Comparison of ENCODE assay signal across 7 cellular contexts in the genomic region with DNA sequence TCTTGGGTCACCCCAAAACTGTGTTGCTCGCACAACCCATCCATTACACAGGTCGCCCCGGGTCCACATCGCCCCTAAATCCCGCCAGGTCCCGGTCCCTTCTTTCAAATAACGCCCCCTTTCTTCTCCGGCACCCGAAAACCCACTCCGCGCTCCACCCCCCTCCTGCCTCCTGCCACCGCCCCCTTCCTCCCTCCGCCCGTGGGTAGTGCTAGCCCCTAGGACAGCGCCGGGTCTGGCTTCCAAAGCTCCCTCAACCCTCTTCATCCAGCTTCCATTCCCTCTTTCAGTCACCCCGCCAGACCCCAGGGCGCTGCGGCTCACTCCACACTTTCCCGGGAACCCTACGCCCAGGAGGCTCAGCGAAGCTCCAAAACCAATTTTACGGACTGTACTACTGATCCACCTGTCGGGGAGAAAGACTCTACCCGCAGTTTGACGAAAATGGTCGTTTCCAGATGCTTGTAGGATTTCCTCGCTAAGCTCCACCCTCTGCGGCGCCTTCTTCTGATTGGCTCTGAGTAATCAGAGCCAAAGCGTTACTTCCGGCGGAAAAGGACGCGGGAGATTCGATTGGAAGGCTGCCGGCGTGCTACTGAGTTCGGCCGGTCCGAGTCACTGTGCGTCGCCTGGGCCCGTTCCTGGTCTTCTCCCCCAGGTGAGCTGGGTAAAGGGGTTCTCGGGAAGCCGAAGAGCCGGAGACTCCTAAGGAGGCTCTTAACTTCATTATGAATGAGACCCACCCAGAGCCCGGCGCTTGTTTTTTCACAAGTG. TPM values are rescaled to one million over a fixed set of nuclear protein-coding genes. Genes with fewer than 3 reads are reported as not detected.
DNase-seq lines count a peak whose midpoint lies in the region; ATAC-seq, FAIRE-seq and TF ChIP-seq lines count a peak whose summit lies in the region.

A gene with protein sequence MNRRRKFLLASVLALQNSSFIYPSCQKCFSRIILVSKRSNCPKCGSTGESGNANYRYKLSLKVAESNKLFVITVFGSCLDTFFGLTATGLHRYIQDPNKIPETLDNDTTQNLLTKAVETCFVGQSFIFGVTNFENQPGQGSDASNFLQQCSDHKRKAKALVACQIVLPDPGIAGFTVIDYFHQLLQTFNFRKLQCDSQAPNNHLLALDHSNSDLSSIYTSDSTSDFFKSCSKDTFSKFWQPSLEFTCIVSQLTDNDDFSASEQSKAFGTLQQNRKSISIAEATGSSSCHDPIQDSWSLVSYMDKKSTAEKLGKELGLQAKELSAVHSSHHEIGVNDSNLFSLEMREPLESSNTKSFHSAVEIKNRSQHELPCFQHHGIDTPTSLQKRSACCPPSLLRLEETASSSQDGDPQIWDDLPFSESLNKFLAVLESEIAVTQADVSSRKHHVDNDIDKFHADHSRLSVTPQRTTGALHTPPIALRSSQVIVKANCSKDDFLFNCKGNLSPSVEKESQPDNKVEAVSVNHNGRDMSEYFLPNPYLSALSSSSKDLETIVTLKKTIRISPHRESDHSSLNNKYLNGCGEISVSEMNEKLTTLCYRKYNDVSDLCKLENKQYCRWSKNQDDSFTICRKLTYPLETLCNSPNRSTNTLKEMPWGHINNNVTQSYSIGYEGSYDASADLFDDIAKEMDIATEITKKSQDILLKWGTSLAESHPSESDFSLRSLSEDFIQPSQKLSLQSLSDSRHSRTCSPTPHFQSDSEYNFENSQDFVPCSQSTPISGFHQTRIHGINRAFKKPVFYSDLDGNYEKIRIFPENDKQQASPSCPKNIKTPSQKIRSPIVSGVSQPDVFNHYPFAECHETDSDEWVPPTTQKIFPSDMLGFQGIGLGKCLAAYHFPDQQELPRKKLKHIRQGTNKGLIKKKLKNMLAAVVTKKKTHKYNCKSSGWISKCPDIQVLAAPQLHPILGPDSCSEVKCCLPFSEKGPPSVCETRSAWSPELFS (plus strand): TSS at position 572 of the 774 bp plus-strand sequence. CDS start 13,003 bp downstream, outside the sequence.

- H3K4me1 ChIP-seq in body of pancreas, result peaks cover 19% of the 10 kb centered on the region

- intact Hi-C loops in body of pancreas (cut with DNase I) (no loop called here), sciatic nerve (cut with DNase I) (no loop called here)

- WGBS in body of pancreas, 2 donors, result 0 to 1% methylated on average over 44 to 49 of the region's 49 CpGs

- H3K4me3 ChIP-seq in body of pancreas, result peak within 1 kb of the TSS; percentile 65 to 82

- no peaks in the 10 kb centered on the region for H3K36me3 ChIP-seq in body of pancreas (replicated peaks in 1 of 2; ENCODE audit: insufficient read depth in 1 of 2, low read depth in 2 of 2)

- H3K27me3 ChIP-seq in body of pancreas, result no peaks in the 10 kb centered on the region

- peak within 1 kb of the TSS; percentile 89 to 93 (median 90) for H3K27ac ChIP-seq in body of pancreas

- peak; percentile 53 to 87 (median 82) for TF ChIP-seq POLR2A in body of pancreas (IDR thresholded peaks at IDR 0.05)

- FAIRE-seq in TTC549 (lab: Jason Lieb, UNC), result peak; percentile 88

- DNase-seq in NCI-H2107 treated with DMSO at 0.1 percent for 48 hours (lab: John Stamatoyannopoulos, UW; ENCODE audit: unreplicated experiment) (peak; percentile 96), body of pancreas (peak; percentile 94 to 98 (median 96)), iPS DF 19.7 (ENCODE audit: low read depth, low spot score) (peak; percentile 96), sciatic nerve (ENCODE audit: low spot score) (peak; percentile 97)

- H3K9me3 ChIP-seq in body of pancreas, result no peaks in the 10 kb centered on the region

- peak in 2 of 7 experiments; percentile 18 to 21 for TF ChIP-seq CTCF in body of pancreas (IDR thresholded peaks at IDR 0.05)

- ATAC-seq in GM18519 (IDR thresholded peaks at IDR 0.05; ENCODE audit: low FRiP score, unreplicated experiment), result peak; percentile 74
- peak; percentile 66 for ATAC-seq in HG03060 (IDR thresholded peaks at IDR 0.05; ENCODE audit: low read depth, unreplicated experiment)
- peak; percentile 92 for ATAC-seq in body of pancreas
- peak; percentile 93 for ATAC-seq in sciatic nerve

RNA-seq across cellular contexts. Expression of the gene that starts here (rescaled TPM):
- total RNA-seq in body of pancreas (not detected), sciatic nerve (0.80 TPM)

Comparison
In these comparisons a context has a peak if more than half of its experiments do, and no peak if none do; other contexts are left out.
1. Peak in every context shown above with its lines: DNase-seq, ATAC-seq, H3K4me3 ChIP-seq and H3K27ac ChIP-seq.
2. Peak in DNase-seq, ATAC-seq, H3K4me3 ChIP-seq and H3K27ac ChIP-seq in body of pancreas; RNA of the gene not detected or under 1 TPM.
3. Peak in DNase-seq and ATAC-seq in sciatic nerve; RNA of the gene not detected or under 1 TPM.